19 cellular contexts compared by ENCODE assay signal in genomic region chr6:163259689-163260088, GRCh38.
A peak's percentile ranks its signal among the peaks of the same experiment; 100 is the strongest.
DNase-seq lines count a peak whose midpoint lies in the region; ATAC-seq, FAIRE-seq and TF ChIP-seq lines count a peak whose summit lies in the region.
"Had no signal": no experiment of that assay in that cellular context is flagged by ENCODE, and none has a peak within 500 bp of the region (broad histone marks: within the 10 kb centered on the region; RNA-seq: fewer than 3 reads in every experiment).

No MANE protein-coding gene starts in this region.

- no peak overlapping the region for H3K27ac Mint-ChIP-seq in stimulated activated naive CD8-positive, alpha-beta T cell treated with anti-CD3 and anti-CD28 coated beads, Interleukin-15, amount 100 ng/mL, for 72 hours
- peak overlapping the region; percentile 56 for H3K27ac Mint-ChIP-seq in glutamatergic neuron (ENCODE audit: unreplicated experiment)
- H3K27ac Mint-ChIP-seq in activated CD8-positive, alpha-beta T cell treated with anti-CD3 and anti-CD28 coated beads, Interleukin-2, amount 10 ng/mL, durations not matched to agents 7 days and 5 days, result no peak overlapping the region
- H3K27ac Mint-ChIP-seq: activated naive CD8-positive, alpha-beta T cell treated with anti-CD3 and anti-CD28 coated beads, Interleukin-2, amount 10 ng/mL, durations not matched to agents 7 days and 5 days; activated T-cell treated with anti-CD3 and anti-CD28 coated beads, Interleukin-2, amount 50 U/mL, for 24 hours; T-helper 2 cell treated with Interferon-gamma antibody and Interleukin-4, amounts not matched to agents 5 μg/mL and 100 μg/mL, for 36 hours had no signal

- no peak for TF ChIP-seq CTCF in glutamatergic neuron (IDR thresholded peaks at IDR 0.05; ENCODE audit: partially characterized antibody, unreplicated experiment)
- no peak for TF ChIP-seq CTCF in HepG2 (CRISPR knock-in tag; IDR thresholded peaks at IDR 0.05)

- H3K14ac ChIP-seq in neuronal stem cell (ENCODE audit: low read length), result no peak overlapping the region

- no peak overlapping the region for H3K4ac ChIP-seq in neuronal stem cell (ENCODE audit: low read length)

- no peak overlapping the region for H2BK12ac ChIP-seq in neuronal stem cell (ENCODE audit: low read length)

- CTCF ChIA-PET in HepG2 (lab: Yijun Ruan, JAX; ENCODE audit: low intra/inter-chr PET ratio, low total read pairs), result no interaction called here
- CTCF ChIA-PET in activated CD8-positive, alpha-beta T cell treated with anti-CD3 and anti-CD28 coated beads, Interleukin-2, amount 10 ng/mL, durations not matched to agents 7 days and 5 days (lab: Charles Lee), result no interaction called here

- peak overlapping the region; percentile 73 for H3K18ac ChIP-seq in neuronal stem cell (ENCODE audit: low read length)

- no peak overlapping the region for H3K23ac ChIP-seq in neuronal stem cell (ENCODE audit: low read depth, low read length, poor library complexity)

- in situ Hi-C loops in HepG2 (cut with HindIII; ENCODE audit: extremely low pct_ligation_motif_present, low pct_unique_long_range_greater_than_20kb), result no loop called here

- WGBS in neuronal stem cell (ENCODE audit: extremely low coverage in 2 of 2, insufficient read length in 2 of 2, insufficient replicate concordance in 1 of 2), 2 donors, result no CpG with 5 or more reads among the region's 8 CpGs
- WGBS in HepG2 (ENCODE audit: low lambda C conversion rate), result 27% methylated on average over 8 of the region's 8 CpGs

- peak overlapping the region; percentile 40 for H2AK5ac ChIP-seq in neuronal stem cell (ENCODE audit: low read depth, low read length)

- peak; percentile 39 for ATAC-seq in stimulated activated naive CD8-positive, alpha-beta T cell treated with anti-CD3 and anti-CD28 coated beads, Interleukin-15, amount 100 ng/mL, for 72 hours
- ATAC-seq in stimulated activated naive CD8-positive, alpha-beta T cell treated with anti-CD3 and anti-CD28 coated beads, Interleukin-15, Interleukin-2, amounts not matched to agents 100 U/mL and 50 U/mL, for 24 hours, result no peak
- ATAC-seq in HepG2 (no peak), GM19397 (IDR thresholded peaks at IDR 0.05; ENCODE audit: unreplicated experiment) (no peak)
- no peak for ATAC-seq in activated CD8-positive, alpha-beta T cell treated with anti-CD3 and anti-CD28 coated beads, Interleukin-2, amount 10 ng/mL, durations not matched to agents 7 days and 5 days

- H3K9ac ChIP-seq in neuronal stem cell (ENCODE audit: low read depth, low read length, poor library complexity), result no peak overlapping the region
- no peak overlapping the region for H3K9ac ChIP-seq in HepG2 (ENCODE audit: insufficient read depth, low read depth, low read length)

- H3K27ac ChIP-seq in neuronal stem cell (replicated peaks; ENCODE audit: low read length), result no peak overlapping the region
- H3K27ac ChIP-seq in HepG2 (ENCODE audit: extremely low read length, insufficient read depth, low read length), result no peak overlapping the region
- H3K27ac ChIP-seq: SJCRH30, spleen had no signal

- no peak overlapping the region for H3K4me2 ChIP-seq in neuronal stem cell (ENCODE audit: insufficient read depth, low read length, poor library complexity, severe bottlenecking)
- no peak overlapping the region for H3K4me2 ChIP-seq in HepG2 (ENCODE audit: low read depth, low read length)

- peak overlapping the region; percentile 4 for H2BK5ac ChIP-seq in neuronal stem cell (ENCODE audit: low read length)

- peak overlapping the region; percentile 42 for H2BK15ac ChIP-seq in neuronal stem cell (ENCODE audit: low read length)

- H3K9me3 Mint-ChIP-seq in stimulated activated naive CD8-positive, alpha-beta T cell treated with anti-CD3 and anti-CD28 coated beads, Interleukin-15, amount 100 ng/mL, for 72 hours, result no peaks in the 10 kb centered on the region
- peaks cover 3% of the 10 kb centered on the region for H3K9me3 Mint-ChIP-seq in glutamatergic neuron (ENCODE audit: unreplicated experiment)
- no peaks in the 10 kb centered on the region for H3K9me3 Mint-ChIP-seq in activated CD8-positive, alpha-beta T cell treated with anti-CD3 and anti-CD28 coated beads, Interleukin-2, amount 10 ng/mL, durations not matched to agents 7 days and 5 days (ENCODE audit: insufficient read depth)
- H3K9me3 Mint-ChIP-seq: activated naive CD8-positive, alpha-beta T cell treated with anti-CD3 and anti-CD28 coated beads, Interleukin-2, amount 10 ng/mL, durations not matched to agents 7 days and 5 days; activated T-cell treated with anti-CD3 and anti-CD28 coated beads, Interleukin-2, amount 50 U/mL, for 24 hours; T-helper 2 cell treated with Interferon-gamma antibody and Interleukin-4, amounts not matched to agents 5 μg/mL and 100 μg/mL, for 36 hours had no signal

- no peak for TF ChIP-seq RAD21 in HepG2 (CRISPR knock-in tag; IDR thresholded peaks at IDR 0.05)

- H2AFZ ChIP-seq in neuronal stem cell (ENCODE audit: low read length) (peak overlapping the region; percentile 90), HepG2 (ENCODE audit: low read length) (no peak overlapping the region)

- POLR2A ChIA-PET in HepG2 (lab: Yijun Ruan, JAX), result no interaction called here
- POLR2A ChIA-PET in activated CD8-positive, alpha-beta T cell treated with anti-CD3 and anti-CD28 coated beads, Interleukin-2, amount 10 ng/mL, durations not matched to agents 7 days and 5 days (lab: Charles Lee), result no interaction called here

- H3K9me3 ChIP-seq in neuronal stem cell (replicated peaks in 1 of 2; ENCODE audit: control insufficient read depth in 2 of 2, insufficient read depth in 1 of 2, low read depth in 1 of 2, low read length in 2 of 2), result no peaks in the 10 kb centered on the region
- no peaks in the 10 kb centered on the region for H3K9me3 ChIP-seq in HepG2 (ENCODE audit: low read length)
- H3K9me3 ChIP-seq: SJCRH30, spleen, stomach had no signal

- intact Hi-C loops in HepG2 (cut with micrococcal nuclease; ENCODE audit: unreplicated experiment), result no loop called here

- no peak overlapping the region for H4K91ac ChIP-seq in neuronal stem cell (ENCODE audit: low read depth, low read length, poor library complexity)

- no peaks in the 10 kb centered on the region for H3K79me1 ChIP-seq in neuronal stem cell (ENCODE audit: low read depth, low read length)

- H3K27me3 ChIP-seq in neuronal stem cell (ENCODE audit: control insufficient read depth in 3 of 3, insufficient read depth in 3 of 3, low read depth in 1 of 3, low read length in 3 of 3), result no peaks in the 10 kb centered on the region
- peaks cover 0 to 24% of the 10 kb centered on the region in 2 experiments; a peak in 2 of 5 replicates for H3K27me3 ChIP-seq in HepG2 (ENCODE audit: control insufficient read depth in 1 of 2, insufficient read depth in 2 of 2, low read length in 2 of 2)
- H3K27me3 ChIP-seq: SJCRH30, stomach had no signal

- no peak overlapping the region for H4K8ac ChIP-seq in neuronal stem cell (ENCODE audit: low read depth, low read length)

- H3K27me3 Mint-ChIP-seq in stimulated activated naive CD8-positive, alpha-beta T cell treated with anti-CD3 and anti-CD28 coated beads, Interleukin-15, amount 100 ng/mL, for 72 hours, result peaks cover 9% of the 10 kb centered on the region
- no peaks in the 10 kb centered on the region for H3K27me3 Mint-ChIP-seq in glutamatergic neuron (ENCODE audit: unreplicated experiment)
- H3K27me3 Mint-ChIP-seq in activated CD8-positive, alpha-beta T cell treated with anti-CD3 and anti-CD28 coated beads, Interleukin-2, amount 10 ng/mL, durations not matched to agents 7 days and 5 days (ENCODE audit: low read depth), result peaks cover 8% of the 10 kb centered on the region

- no peaks in the 10 kb centered on the region for H4K20me1 ChIP-seq in HepG2 (ENCODE audit: insufficient read depth, low read length)

- no peak for DNase-seq in stimulated activated naive CD8-positive, alpha-beta T cell treated with anti-CD3 and anti-CD28 coated beads, Interleukin-15, amount 100 ng/mL, for 72 hours
- DNase-seq in stimulated activated naive CD8-positive, alpha-beta T cell treated with anti-CD3 and anti-CD28 coated beads, Interleukin-15, Interleukin-2, amounts not matched to agents 100 U/mL and 50 U/mL, for 24 hours, result no peak
- DNase-seq in glutamatergic neuron (no peak), neuronal stem cell (ENCODE audit: low spot score) (no peak), HepG2 (ENCODE audit: low spot score) (no peak)
- no peak for DNase-seq in stimulated activated CD4-positive, alpha-beta T cell treated with anti-CD3 and anti-CD28 coated beads, Interleukin-4, amount 100 ng/mL, for 1 hour
- DNase-seq in activated CD8-positive, alpha-beta T cell treated with anti-CD3 and anti-CD28 coated beads, Interleukin-2, amount 10 ng/mL, durations not matched to agents 7 days and 5 days, result no peak
- DNase-seq: ACHN; activated CD4-positive, alpha-beta T cell treated with anti-CD3 and anti-CD28 coated beads for 48 hours; activated naive CD8-positive, alpha-beta T cell treated with anti-CD3 and anti-CD28 coated beads, Interleukin-2, amount 10 ng/mL, durations not matched to agents 7 days and 5 days; activated T-cell treated with anti-CD3 and anti-CD28 coated beads, Interleukin-2, amount 50 U/mL, for 24 hours; erythroblast; NCI-H187; NCI-H446 treated with DMSO at 0.1 percent for 48 hours; SJCRH30; spleen; stomach had no signal

- H3K4me3 ChIP-seq in neuronal stem cell (ENCODE audit: low read length in 2 of 2), result no peak overlapping the region
- H3K4me3 ChIP-seq in HepG2 (replicated peaks in 1 of 3; ENCODE audit: insufficient read depth in 1 of 3, low read depth in 2 of 3, low read length in 3 of 3), result no peak overlapping the region
- H3K4me3 ChIP-seq: SJCRH30 had no signal

- peaks cover 14 to 29% of the 10 kb centered on the region in 2 donors for H3K4me1 ChIP-seq in neuronal stem cell (ENCODE audit: control insufficient read depth in 2 of 2, insufficient read depth in 1 of 2, low read depth in 1 of 2, low read length in 2 of 2)
- no peaks in the 10 kb centered on the region for H3K4me1 ChIP-seq in HepG2 (ENCODE audit: insufficient read depth, low read length)
- H3K4me1 ChIP-seq: SJCRH30 had no signal

- TF ChIP-seq POLR2A in HepG2 (IDR thresholded peaks at IDR 0.05; ENCODE audit: insufficient read depth in 1 of 2, low read depth in 2 of 2, low read length in 2 of 2), result no peak

- no TSS peak for BruUV-seq in HepG2 (replicated peaks; lab: Mats Ljungman, UMichigan)

- peaks cover 9% of the 10 kb centered on the region for H3K36me3 Mint-ChIP-seq in glutamatergic neuron (ENCODE audit: unreplicated experiment)
- H3K36me3 Mint-ChIP-seq in activated CD8-positive, alpha-beta T cell treated with anti-CD3 and anti-CD28 coated beads, Interleukin-2, amount 10 ng/mL, durations not matched to agents 7 days and 5 days (ENCODE audit: low read depth), result no peaks in the 10 kb centered on the region
- H3K36me3 Mint-ChIP-seq: activated naive CD8-positive, alpha-beta T cell treated with anti-CD3 and anti-CD28 coated beads, Interleukin-2, amount 10 ng/mL, durations not matched to agents 7 days and 5 days had no signal

- H3K36me3 ChIP-seq in neuronal stem cell (replicated peaks in 1 of 2; ENCODE audit: control insufficient read depth in 2 of 2, insufficient read depth in 2 of 2, low read length in 2 of 2) (no peaks in the 10 kb centered on the region), HepG2 (replicated peaks in 1 of 2; ENCODE audit: control insufficient read depth in 1 of 2, insufficient read depth in 2 of 2, low read length in 2 of 2) (no peaks in the 10 kb centered on the region)
- H3K36me3 ChIP-seq: SJCRH30, spleen, stomach had no signal

- no peak for FAIRE-seq in HepG2 (lab: Jason Lieb, UNC)

- TF ChIP-seq EP300 in HepG2 (IDR thresholded peaks at IDR 0.05; ENCODE audit: low read depth in 2 of 2, low read length in 2 of 2), result no peak
- TF ChIP-seq EP300 in HepG2 (CRISPR knock-in tag; IDR thresholded peaks at IDR 0.05; ENCODE audit: borderline replicate concordance), result no peak

- H3K4me3 Mint-ChIP-seq in stimulated activated naive CD8-positive, alpha-beta T cell treated with anti-CD3 and anti-CD28 coated beads, Interleukin-15, amount 100 ng/mL, for 72 hours, result peak overlapping the region in 1 of 2 donors; percentile 61
- no peak overlapping the region for H3K4me3 Mint-ChIP-seq in glutamatergic neuron (ENCODE audit: unreplicated experiment)
- no peak overlapping the region for H3K4me3 Mint-ChIP-seq in activated CD8-positive, alpha-beta T cell treated with anti-CD3 and anti-CD28 coated beads, Interleukin-2, amount 10 ng/mL, durations not matched to agents 7 days and 5 days
- H3K4me3 Mint-ChIP-seq: activated T-cell treated with anti-CD3 and anti-CD28 coated beads, Interleukin-2, amount 50 U/mL, for 24 hours; T-helper 2 cell treated with Interferon-gamma antibody and Interleukin-4, amounts not matched to agents 5 μg/mL and 100 μg/mL, for 36 hours had no signal

- no peak overlapping the region for H2BK120ac ChIP-seq in neuronal stem cell (ENCODE audit: low read depth, low read length)

- H3K4me1 Mint-ChIP-seq in stimulated activated naive CD8-positive, alpha-beta T cell treated with anti-CD3 and anti-CD28 coated beads, Interleukin-15, amount 100 ng/mL, for 72 hours, result peaks cover 10% of the 10 kb centered on the region
- H3K4me1 Mint-ChIP-seq in glutamatergic neuron (ENCODE audit: low read depth, unreplicated experiment), result peaks cover 18% of the 10 kb centered on the region
- peaks cover 9% of the 10 kb centered on the region for H3K4me1 Mint-ChIP-seq in activated CD8-positive, alpha-beta T cell treated with anti-CD3 and anti-CD28 coated beads, Interleukin-2, amount 10 ng/mL, durations not matched to agents 7 days and 5 days (ENCODE audit: low read depth)

- H3K79me2 ChIP-seq in HepG2 (ENCODE audit: insufficient read depth, low read length), result no peaks in the 10 kb centered on the region
